Comparison of ENCODE assay signal across 13 cellular contexts in the genomic region with DNA sequence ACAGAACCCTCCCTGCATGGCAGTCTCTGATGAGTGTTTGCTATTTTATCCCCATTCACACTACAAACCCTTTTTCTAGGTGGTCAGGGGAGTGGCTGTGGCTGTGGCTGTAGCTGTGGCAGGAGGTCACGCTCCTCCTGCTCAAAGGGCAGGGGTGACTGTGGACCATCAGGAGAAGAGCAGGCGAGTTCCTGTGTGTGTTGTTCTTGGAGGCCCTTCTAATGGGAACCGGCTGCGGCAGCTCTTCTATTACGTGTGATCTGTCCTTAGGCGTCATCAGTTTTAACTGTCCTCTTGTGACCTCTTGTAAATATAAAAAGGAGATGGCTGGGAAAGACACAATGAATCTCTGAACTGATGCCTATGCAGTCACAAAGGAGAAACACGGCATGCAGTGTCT.
DNase-seq lines count a peak whose midpoint lies in the region; FAIRE-seq and TF ChIP-seq lines count a peak whose summit lies in the region.
"Had no signal": no experiment of that assay in that cellular context is flagged by ENCODE, and none has a peak within 500 bp of the region (broad histone marks: within the 10 kb centered on the region; RNA-seq: fewer than 3 reads in every experiment).

No MANE protein-coding gene starts in this region.

- no peaks in the 10 kb centered on the region for H3K27me3 Mint-ChIP-seq in neural crest cell (ENCODE audit: low read depth)

- peaks cover 7% of the 10 kb centered on the region for H3K36me3 Mint-ChIP-seq in neural crest cell (ENCODE audit: low read depth)

- H3K27ac Mint-ChIP-seq in neural crest cell (ENCODE audit: unreplicated experiment), result peak overlapping the region; percentile 63

- peak overlapping the region; percentile 21 for H3K4me3 Mint-ChIP-seq in neural crest cell
- H3K4me3 Mint-ChIP-seq: CD14-positive monocyte had no signal

- FAIRE-seq in GM19239 (lab: Jason Lieb, UNC), result no peak
- FAIRE-seq: bronchial epithelial cell had no signal

- TF ChIP-seq CTCF in fibroblast of the aortic adventitia (IDR thresholded peaks at IDR 0.05; ENCODE audit: insufficient read depth, low read length), result no peak
- TF ChIP-seq CTCF in neural crest cell (conservative IDR thresholded peaks at IDR 0.05), result no peak

- DNase-seq in AG08396 (ENCODE audit: low spot score) (peak; percentile 60), fibroblast of the aortic adventitia (ENCODE audit: low read depth) (peak; percentile 87), neural crest cell (ENCODE audit: low read depth, low spot score) (no peak), mesenteric fat pad (ENCODE audit: low spot score) (no peak), NCI-H526 treated with DMSO at 0.1 percent for 48 hours (lab: John Stamatoyannopoulos, UW) (no peak), cerebellar nuclear complex (lab: John Stamatoyannopoulos, UW) (no peak), GM19239 (ENCODE audit: insufficient read length, low spot score) (no peak)
- DNase-seq: activated CD8-positive, alpha-beta memory T cell treated with anti-CD3 and anti-CD28 coated beads, Interleukin-2, amount 50 U/mL, for 48 hours; hippocampal formation; NCI-H774 had no signal

- H3K4me1 Mint-ChIP-seq in neural crest cell, result peaks cover 33% of the 10 kb centered on the region

- H3K9me3 Mint-ChIP-seq in neural crest cell, result peaks cover 12% of the 10 kb centered on the region

- no peak overlapping the region for H3K4me3 ChIP-seq in fibroblast of the aortic adventitia (ENCODE audit: low read depth, low read length)

TF ChIP-seq in PFSK-1, 5 proteins besides CTCF, POLR2A, EP300 and RAD21:
- TF ChIP-seq SIN3A (IDR thresholded peaks at IDR 0.05; ENCODE audit: borderline replicate concordance, insufficient read depth, low read length), result no peak
- TF ChIP-seq, protein P1, sequence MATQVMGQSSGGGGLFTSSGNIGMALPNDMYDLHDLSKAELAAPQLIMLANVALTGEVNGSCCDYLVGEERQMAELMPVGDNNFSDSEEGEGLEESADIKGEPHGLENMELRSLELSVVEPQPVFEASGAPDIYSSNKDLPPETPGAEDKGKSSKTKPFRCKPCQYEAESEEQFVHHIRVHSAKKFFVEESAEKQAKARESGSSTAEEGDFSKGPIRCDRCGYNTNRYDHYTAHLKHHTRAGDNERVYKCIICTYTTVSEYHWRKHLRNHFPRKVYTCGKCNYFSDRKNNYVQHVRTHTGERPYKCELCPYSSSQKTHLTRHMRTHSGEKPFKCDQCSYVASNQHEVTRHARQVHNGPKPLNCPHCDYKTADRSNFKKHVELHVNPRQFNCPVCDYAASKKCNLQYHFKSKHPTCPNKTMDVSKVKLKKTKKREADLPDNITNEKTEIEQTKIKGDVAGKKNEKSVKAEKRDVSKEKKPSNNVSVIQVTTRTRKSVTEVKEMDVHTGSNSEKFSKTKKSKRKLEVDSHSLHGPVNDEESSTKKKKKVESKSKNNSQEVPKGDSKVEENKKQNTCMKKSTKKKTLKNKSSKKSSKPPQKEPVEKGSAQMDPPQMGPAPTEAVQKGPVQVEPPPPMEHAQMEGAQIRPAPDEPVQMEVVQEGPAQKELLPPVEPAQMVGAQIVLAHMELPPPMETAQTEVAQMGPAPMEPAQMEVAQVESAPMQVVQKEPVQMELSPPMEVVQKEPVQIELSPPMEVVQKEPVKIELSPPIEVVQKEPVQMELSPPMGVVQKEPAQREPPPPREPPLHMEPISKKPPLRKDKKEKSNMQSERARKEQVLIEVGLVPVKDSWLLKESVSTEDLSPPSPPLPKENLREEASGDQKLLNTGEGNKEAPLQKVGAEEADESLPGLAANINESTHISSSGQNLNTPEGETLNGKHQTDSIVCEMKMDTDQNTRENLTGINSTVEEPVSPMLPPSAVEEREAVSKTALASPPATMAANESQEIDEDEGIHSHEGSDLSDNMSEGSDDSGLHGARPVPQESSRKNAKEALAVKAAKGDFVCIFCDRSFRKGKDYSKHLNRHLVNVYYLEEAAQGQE (IDR thresholded peaks at IDR 0.05; ENCODE audit: insufficient read depth in 1 of 2, low read depth in 2 of 2, low read length in 2 of 2), result peak in 1 of 2 experiments; percentile 66; a peak in 2 of 4 replicates
- TF ChIP-seq TAF1 (IDR thresholded peaks at IDR 0.05; ENCODE audit: borderline replicate concordance, insufficient read depth, low read length), result peak; percentile 33; the same call in 1 of the 2 replicates
- TF ChIP-seq POLR2AphosphoS5 (IDR thresholded peaks at IDR 0.05; ENCODE audit: low read depth, low read length), result peak; percentile 56; the same call in 1 of the 2 replicates
- TF ChIP-seq FOXP2 (optimal IDR thresholded peaks at IDR 0.05; ENCODE audit: borderline replicate concordance, extremely low read depth, extremely low read length, insufficient read depth), result peak; percentile 67

Comparison
In these comparisons a context has a peak if more than half of its experiments do, and no peak if none do; other contexts are left out.
1. DNase-seq: peak in AG08396 (single experiment) and fibroblast of the aortic adventitia (single experiment); none in neural crest cell (single experiment), mesenteric fat pad (single experiment), NCI-H526 treated with DMSO at 0.1 percent for 48 hours (single experiment), cerebellar nuclear complex (0 of 2) and GM19239 (single experiment).